In the genomic region with DNA sequence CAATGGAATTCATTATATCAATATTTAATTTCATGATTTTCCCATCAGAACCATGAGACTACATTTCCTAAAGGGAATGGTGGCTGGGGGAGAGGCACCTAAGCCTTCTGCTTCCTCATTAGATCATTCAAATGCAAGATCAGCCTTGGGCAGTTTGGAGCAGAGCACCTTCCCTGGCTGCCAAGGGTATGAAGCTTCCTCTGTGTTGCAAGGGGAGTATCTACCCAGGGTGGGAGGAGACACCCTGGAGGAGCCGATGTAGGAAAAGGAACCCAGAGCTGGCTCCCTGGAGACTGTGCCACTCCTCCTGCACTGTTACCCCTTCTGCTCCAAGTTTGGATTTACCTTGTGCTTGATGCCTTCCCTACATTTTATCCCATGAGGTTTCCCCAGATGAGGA, we compare ENCODE assay signal across 26 cellular contexts.
DNase-seq lines count a peak whose midpoint lies in the region; ATAC-seq, FAIRE-seq and TF ChIP-seq lines count a peak whose summit lies in the region.
"Had no signal": no experiment of that assay in that cellular context is flagged by ENCODE, and none has a peak within 500 bp of the region (broad histone marks: within the 10 kb centered on the region; RNA-seq: fewer than 3 reads in every experiment).

No MANE protein-coding gene starts in this region.

- dilution Hi-C loops in keratinocyte (cut with MboI; ENCODE audit: extremely low pct_ligation_motif_present, low sequenced_read_pairs): no loop called here

- H3K79me2 ChIP-seq in keratinocyte (ENCODE audit: control insufficient read depth, insufficient read depth, low read length): no peaks in the 10 kb centered on the region
- H3K79me2 ChIP-seq: parathyroid adenoma had no signal

- H4K20me1 ChIP-seq in keratinocyte (ENCODE audit: control insufficient read depth, extremely low read depth, insufficient read depth, low read length): no peaks in the 10 kb centered on the region

- H2AFZ ChIP-seq in keratinocyte (ENCODE audit: control insufficient read depth, low read length): peak overlapping the region; percentile 73
- H2AFZ ChIP-seq: GM23248, parathyroid adenoma had no signal

- no peak overlapping the region for H3K4me3 Mint-ChIP-seq in CD14-positive monocyte
- H3K4me3 Mint-ChIP-seq: activated CD8-positive, alpha-beta T cell treated with anti-CD3 and anti-CD28 coated beads, Interleukin-2, amount 10 ng/mL, durations not matched to agents 7 days and 5 days; activated naive CD4-positive, alpha-beta T cell treated with anti-CD3 and anti-CD28 coated beads, Interleukin-2, amount 50 U/mL, for 24 hours; activated T-cell treated with anti-CD3 and anti-CD28 coated beads, Interleukin-2, amount 50 U/mL, for 4 hours; central memory CD8-positive, alpha-beta T cell; naive thymus-derived CD8-positive, alpha-beta T cell; type B pancreatic cell had no signal

- H3K4me2 ChIP-seq in keratinocyte (ENCODE audit: control insufficient read depth, extremely low read depth, insufficient read depth, low read depth, low read length): peak overlapping the region; percentile 17

- in situ Hi-C loops in KBM-7 (cut with MboI; ENCODE audit: low pct_unique_long_range_greater_than_20kb, low sequenced_read_pairs): no loop called here

- no peaks in the 10 kb centered on the region for H3K36me3 ChIP-seq in keratinocyte (ENCODE audit: control insufficient read depth in 2 of 2, extremely low read depth in 1 of 2, insufficient read depth in 2 of 2, low read length in 2 of 2)
- no peaks in the 10 kb centered on the region for H3K36me3 ChIP-seq in aorta (ENCODE audit: control insufficient read depth in 1 of 2, insufficient read depth in 2 of 2, low read length in 1 of 2)
- H3K36me3 ChIP-seq: gastroesophageal sphincter had no signal

- H3K9me3 ChIP-seq in keratinocyte (ENCODE audit: control insufficient read depth, low read depth, low read length): no peaks in the 10 kb centered on the region
- peaks cover 2% of the 10 kb centered on the region for H3K9me3 ChIP-seq in aorta (ENCODE audit: control insufficient read depth, low read length)
- H3K9me3 ChIP-seq: gastroesophageal sphincter had no signal

- H3K27ac Mint-ChIP-seq in CD14-positive monocyte: peak overlapping the region in 4 of 7 donors; percentile 46 to 79 (median 60)
- H3K27ac Mint-ChIP-seq: activated naive CD4-positive, alpha-beta T cell treated with anti-CD3 and anti-CD28 coated beads, Interleukin-2, amount 50 U/mL, for 24 hours had no signal

- peak; percentile 41 for FAIRE-seq in keratinocyte (lab: Jason Lieb, UNC)
- FAIRE-seq: astrocyte had no signal

- peaks cover 50% of the 10 kb centered on the region for H3K4me1 Mint-ChIP-seq in CD14-positive monocyte

- no peak for ATAC-seq in aorta (ENCODE audit: low FRiP score)
- ATAC-seq: activated CD8-positive, alpha-beta T cell treated with anti-CD3 and anti-CD28 coated beads, Interleukin-2, amount 10 ng/mL, durations not matched to agents 7 days and 5 days; gastroesophageal sphincter; naive thymus-derived CD8-positive, alpha-beta T cell; stimulated activated naive CD8-positive, alpha-beta T cell treated with anti-CD3 and anti-CD28 coated beads, Interleukin-15, Interleukin-2, amounts not matched to agents 100 U/mL and 50 U/mL, for 24 hours had no signal

- DNase-seq in CD14-positive monocyte (ENCODE audit: low spot score) (no peak), KBM-7 (peak; percentile 31), SKM-1 (lab: John Stamatoyannopoulos, UW; ENCODE audit: unreplicated experiment) (peak; percentile 42), keratinocyte (ENCODE audit: low read depth, low spot score) (no peak), aorta (no peak), kidney glomerular epithelial cell (lab: John Stamatoyannopoulos, UW) (no peak), hippocampal formation (lab: John Stamatoyannopoulos, UW) (no peak), superior temporal gyrus (ENCODE audit: extremely low spot score) (no peak)
- DNase-seq: activated CD8-positive, alpha-beta T cell treated with anti-CD3 and anti-CD28 coated beads, Interleukin-2, amount 10 ng/mL, durations not matched to agents 7 days and 5 days; activated T-cell treated with anti-CD3 and anti-CD28 coated beads, Interleukin-2, amount 50 U/mL, for 4 hours; DMS79; dorsolateral prefrontal cortex; GM23248; KG1; naive thymus-derived CD8-positive, alpha-beta T cell; NCI-H1105 treated with DMSO at 0.1 percent for 48 hours; NCI-H510A; Right ventricle myocardium superior; stimulated activated CD4-positive, alpha-beta T cell treated with anti-CD3 and anti-CD28 coated beads, Interleukin-2, amount 100 ng/mL, for 24 hours; stimulated activated naive CD8-positive, alpha-beta T cell treated with anti-CD3 and anti-CD28 coated beads, Interleukin-15, Interleukin-2, amounts not matched to agents 100 U/mL and 50 U/mL, for 24 hours had no signal

- intact Hi-C loops in CD14-positive monocyte (cut with micrococcal nuclease): loop anchor here (5.0 to 10.0 kb wide), 2 partner anchors 198 to 301 kb away; a partner anchor contains a TSS
- intact Hi-C loops in aorta (cut with DNase I): no loop called here

- H3K4me1 ChIP-seq in keratinocyte (ENCODE audit: control insufficient read depth, extremely low read depth, insufficient read depth, low read length): peaks cover 42% of the 10 kb centered on the region
- H3K4me1 ChIP-seq in aorta (ENCODE audit: control insufficient read depth in 1 of 2, insufficient read depth in 2 of 2, low read length in 2 of 2): no peaks in the 10 kb centered on the region
- H3K4me1 ChIP-seq: gastroesophageal sphincter, parathyroid adenoma had no signal

- no peaks in the 10 kb centered on the region for H3K9me1 ChIP-seq in keratinocyte (ENCODE audit: control insufficient read depth, extremely low read depth, insufficient read depth, low read length)

- H3K27ac ChIP-seq in keratinocyte (ENCODE audit: control insufficient read depth, insufficient read depth, low read length) (no peak overlapping the region), aorta (ENCODE audit: low read depth in 1 of 2, low read length in 2 of 2) (no peak overlapping the region)
- H3K27ac ChIP-seq: dorsolateral prefrontal cortex, gastroesophageal sphincter, GM23248, parathyroid adenoma had no signal

- 53 to 62% methylated on average over 1 of the region's 1 CpG for WGBS in aorta, 2 donors

- no peak for TF ChIP-seq CTCF in CD14-positive monocyte (IDR thresholded peaks at IDR 0.05)
- TF ChIP-seq CTCF in keratinocyte (optimal IDR thresholded peaks at IDR 0.05 in 1 of 3, IDR thresholded peaks at IDR 0.05 in 1 of 3, conservative IDR thresholded peaks at IDR 0.05 in 1 of 3; ENCODE audit: extremely low read depth in 1 of 3, insufficient read depth in 2 of 3, low read length in 3 of 3): no peak

- H3K9ac ChIP-seq in keratinocyte (ENCODE audit: control insufficient read depth, extremely low read depth, insufficient read depth, low read length): no peak overlapping the region
- H3K9ac ChIP-seq: GM23248, parathyroid adenoma had no signal

- peaks cover 0 to 8% (median 2%) of the 10 kb centered on the region in 3 donors for H3K27me3 Mint-ChIP-seq in CD14-positive monocyte (ENCODE audit: low read depth in 3 of 3)
- H3K27me3 Mint-ChIP-seq: activated naive CD4-positive, alpha-beta T cell treated with anti-CD3 and anti-CD28 coated beads, Interleukin-2, amount 50 U/mL, for 24 hours had no signal

- no peaks in the 10 kb centered on the region for H3K9me3 Mint-ChIP-seq in CD14-positive monocyte
- H3K9me3 Mint-ChIP-seq: activated naive CD4-positive, alpha-beta T cell treated with anti-CD3 and anti-CD28 coated beads, Interleukin-2, amount 50 U/mL, for 24 hours; activated T-cell treated with anti-CD3 and anti-CD28 coated beads, Interleukin-2, amount 50 U/mL, for 4 hours; central memory CD8-positive, alpha-beta T cell; naive thymus-derived CD8-positive, alpha-beta T cell; type B pancreatic cell had no signal

- peaks cover 0 to 2% of the 10 kb centered on the region in 2 donors for H3K36me3 Mint-ChIP-seq in CD14-positive monocyte
- H3K36me3 Mint-ChIP-seq: activated naive CD4-positive, alpha-beta T cell treated with anti-CD3 and anti-CD28 coated beads, Interleukin-2, amount 50 U/mL, for 24 hours; naive thymus-derived CD8-positive, alpha-beta T cell; type B pancreatic cell had no signal

- H3K27me3 ChIP-seq in keratinocyte (ENCODE audit: control insufficient read depth, extremely low read depth, insufficient read depth, low read length) (no peaks in the 10 kb centered on the region), aorta (ENCODE audit: control insufficient read depth in 1 of 2, insufficient read depth in 2 of 2, low read length in 1 of 2) (no peaks in the 10 kb centered on the region)
- H3K27me3 ChIP-seq: gastroesophageal sphincter had no signal

- no peak overlapping the region for H3K4me3 ChIP-seq in keratinocyte (ENCODE audit: control insufficient read depth in 2 of 3, extremely low read depth in 1 of 3, insufficient read depth in 2 of 3, low read depth in 1 of 3, low read length in 3 of 3)
- no peak overlapping the region for H3K4me3 ChIP-seq in aorta (ENCODE audit: low read length in 2 of 2)
- H3K4me3 ChIP-seq: dorsolateral prefrontal cortex, gastroesophageal sphincter, GM23248 had no signal

Comparison
In these comparisons a context has a peak if more than half of its experiments do, and no peak if none do; other contexts are left out.
1. DNase-seq: peak in KBM-7 (single experiment) and SKM-1 (single experiment); none in CD14-positive monocyte (single experiment), keratinocyte (single experiment), aorta (0 of 2), kidney glomerular epithelial cell (single experiment), hippocampal formation (0 of 2) and superior temporal gyrus (single experiment).
2. intact Hi-C loops: an anchor here in CD14-positive monocyte (5.0 to 10.0 kb wide); none called in aorta.